ENCODE assay signal across 17 cellular contexts in genomic region chr3:88440701-88441100, GRCh38.
DNase-seq lines count a peak whose midpoint lies in the region; ATAC-seq and TF ChIP-seq lines count a peak whose summit lies in the region.
"Had no signal": no experiment of that assay in that cellular context is flagged by ENCODE, and none has a peak within 500 bp of the region (broad histone marks: within the 10 kb centered on the region; RNA-seq: fewer than 3 reads in every experiment).

No MANE protein-coding gene starts in this region.

- H3K79me2 ChIP-seq in DOHH2 (ENCODE audit: control insufficient read depth, low read length) (no peaks in the 10 kb centered on the region), Karpas-422 (ENCODE audit: low read length) (no peaks in the 10 kb centered on the region)

- no peak for TF ChIP-seq EP300 in upper lobe of left lung (IDR thresholded peaks at IDR 0.05)

- TF ChIP-seq POLR2A in upper lobe of left lung (IDR thresholded peaks at IDR 0.05) = no peak

- peak overlapping the region; percentile 31 for H3K4me3 ChIP-seq in DOHH2 (ENCODE audit: low read length)
- H3K4me3 ChIP-seq in Karpas-422 (ENCODE audit: low read length) = no peak overlapping the region
- H3K4me3 ChIP-seq in upper lobe of left lung = no peak overlapping the region
- H3K4me3 ChIP-seq: A549, psoas muscle had no signal

- H3K4me2 ChIP-seq in DOHH2 (ENCODE audit: low read length) (peak overlapping the region; percentile 43), Karpas-422 (ENCODE audit: low read depth, low read length, poor library complexity, severe bottlenecking) (peak overlapping the region; percentile 30)
- H3K4me2 ChIP-seq: A549, KMS-11 had no signal

- H4K20me1 ChIP-seq in DOHH2 (ENCODE audit: control insufficient read depth, insufficient read depth, low read depth, low read length) = no peaks in the 10 kb centered on the region
- H4K20me1 ChIP-seq in Karpas-422 (ENCODE audit: insufficient read depth, low read depth, low read length) = no peaks in the 10 kb centered on the region

- WGBS in upper lobe of left lung, 2 donors = 20 to 48% methylated on average over 1 of the region's 1 CpG

- H2AFZ ChIP-seq in Karpas-422 (ENCODE audit: low read length) = no peak overlapping the region

- peak; percentile 59 for ATAC-seq in GM19324 (IDR thresholded peaks at IDR 0.05; ENCODE audit: low FRiP score, unreplicated experiment)
- peak; percentile 44 for ATAC-seq in HG02623 (IDR thresholded peaks at IDR 0.05; ENCODE audit: unreplicated experiment)
- ATAC-seq in HG03457 (IDR thresholded peaks at IDR 0.05; ENCODE audit: unreplicated experiment) = no peak
- no peak for ATAC-seq in upper lobe of left lung (ENCODE audit: low FRiP score in 2 of 2)
- ATAC-seq: A549, left colon, psoas muscle had no signal

- H3F3A ChIP-seq in DOHH2 (ENCODE audit: control insufficient read depth, insufficient read depth) = peaks cover 2% of the 10 kb centered on the region

- DNase-seq in Karpas-422 = peak; percentile 55
- no peak for DNase-seq in midbrain (lab: John Stamatoyannopoulos, UW)
- DNase-seq in upper lobe of left lung = no peak
- DNase-seq in RWPE1 (ENCODE audit: low spot score) = no peak
- DNase-seq: activated naive CD4-positive, alpha-beta T cell treated with anti-CD3 and anti-CD28 coated beads for 36 hours; hippocampal formation; left colon; NCI-H1436; NCI-H446; psoas muscle; stimulated activated CD4-positive, alpha-beta T cell treated with anti-CD3 and anti-CD28 coated beads, Interleukin-12 subunit alpha, Interleukin-12 subunit beta, amount 100 ng/mL, for 4 hours had no signal

- TF ChIP-seq CTCF in DOHH2 (IDR thresholded peaks at IDR 0.05; ENCODE audit: low read depth, low read length, poor library complexity, severe bottlenecking) (no peak), upper lobe of left lung (IDR thresholded peaks at IDR 0.05) (no peak), RWPE1 (conservative IDR thresholded peaks at IDR 0.05; ENCODE audit: low read depth) (no peak)

- H3K27me3 ChIP-seq in DOHH2 (ENCODE audit: control insufficient read depth, low read length) (no peaks in the 10 kb centered on the region), Karpas-422 (ENCODE audit: low read length) (no peaks in the 10 kb centered on the region), upper lobe of left lung (no peaks in the 10 kb centered on the region)

- H3K9me3 ChIP-seq in DOHH2 (ENCODE audit: control insufficient read depth, insufficient read depth, low read length) (peaks cover 2% of the 10 kb centered on the region; the same call in 1 of the 2 replicates), Karpas-422 (ENCODE audit: low read length) (no peaks in the 10 kb centered on the region), upper lobe of left lung (no peaks in the 10 kb centered on the region)
- H3K9me3 ChIP-seq: A549, psoas muscle had no signal

- H3K4me1 ChIP-seq in DOHH2 (ENCODE audit: control insufficient read depth, low read length) = peaks cover 58% of the 10 kb centered on the region
- peaks cover 13% of the 10 kb centered on the region for H3K4me1 ChIP-seq in Karpas-422 (ENCODE audit: low read length)
- H3K4me1 ChIP-seq in upper lobe of left lung = peaks cover 0 to 3% (median 0%) of the 10 kb centered on the region in 4 donors
- H3K4me1 ChIP-seq: A549, psoas muscle had no signal

- H3K9me2 ChIP-seq in DOHH2 (replicated peaks; ENCODE audit: control insufficient read depth, low read length) = no peaks in the 10 kb centered on the region
- H3K9me2 ChIP-seq in Karpas-422 (replicated peaks; ENCODE audit: insufficient read depth, low read length) = no peaks in the 10 kb centered on the region

- no peak overlapping the region for H3K9ac ChIP-seq in Karpas-422 (ENCODE audit: low read length)
- H3K9ac ChIP-seq: KMS-11 had no signal

- H3K36me3 ChIP-seq in DOHH2 (ENCODE audit: control insufficient read depth, low read length) (no peaks in the 10 kb centered on the region; the same call in 1 of the 2 replicates), Karpas-422 (ENCODE audit: insufficient read depth, low read length) (no peaks in the 10 kb centered on the region), upper lobe of left lung (no peaks in the 10 kb centered on the region)

- CTCF ChIA-PET in RWPE1 (lab: Yijun Ruan, JAX) = no interaction called here

- H3K27ac ChIP-seq in DOHH2 (ENCODE audit: low read depth, low read length) = peak overlapping the region; percentile 75
- no peak overlapping the region for H3K27ac ChIP-seq in Karpas-422 (ENCODE audit: low read length)
- no peak overlapping the region for H3K27ac ChIP-seq in upper lobe of left lung
- H3K27ac ChIP-seq in RWPE1 = no peak overlapping the region
- H3K27ac ChIP-seq: A549, KMS-11, psoas muscle had no signal

- POLR2A ChIA-PET in RWPE1 (lab: Yijun Ruan, JAX; ENCODE audit: low non-redundant PET) = no interaction called here

Comparison
In these comparisons a context has a peak if more than half of its experiments do, and no peak if none do; other contexts are left out.
1. ATAC-seq: peak in GM19324 (single experiment) and HG02623 (single experiment); none in HG03457 (single experiment) and upper lobe of left lung (0 of 2).